In the genomic region with DNA sequence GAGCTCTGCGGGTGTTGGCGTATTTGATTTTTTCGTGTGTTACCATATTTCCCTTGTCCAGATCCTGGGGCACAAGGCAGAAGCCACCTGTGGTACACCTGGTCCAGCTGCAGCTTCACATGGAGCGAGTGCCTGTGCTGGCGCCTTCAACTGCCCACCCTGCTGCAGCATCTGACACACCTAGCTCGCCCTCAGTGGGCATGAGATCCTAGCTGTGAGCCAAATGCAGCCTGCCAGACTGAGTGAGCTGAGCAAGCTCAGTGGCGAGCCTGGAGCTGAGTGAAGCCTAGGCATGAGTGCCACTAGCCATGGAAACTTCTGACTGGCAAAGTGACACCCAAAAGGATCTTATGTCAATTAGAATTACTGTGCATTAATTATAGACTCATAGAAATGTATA, we compare ENCODE assay signal across 3 cellular contexts.
"Had no signal": no experiment of that assay in that cellular context is flagged by ENCODE, and none has a peak within 500 bp of the region (broad histone marks: within the 10 kb centered on the region; RNA-seq: fewer than 3 reads in every experiment).

No MANE protein-coding gene starts in this region.

- ATAC-seq: GM12878 had no signal

- H3K4me3 ChIP-seq: GM12878 had no signal

- DNase-seq: GDM1, GF-D8 had no signal
